ENCODE assay signal across 13 cellular contexts in the genomic region with DNA sequence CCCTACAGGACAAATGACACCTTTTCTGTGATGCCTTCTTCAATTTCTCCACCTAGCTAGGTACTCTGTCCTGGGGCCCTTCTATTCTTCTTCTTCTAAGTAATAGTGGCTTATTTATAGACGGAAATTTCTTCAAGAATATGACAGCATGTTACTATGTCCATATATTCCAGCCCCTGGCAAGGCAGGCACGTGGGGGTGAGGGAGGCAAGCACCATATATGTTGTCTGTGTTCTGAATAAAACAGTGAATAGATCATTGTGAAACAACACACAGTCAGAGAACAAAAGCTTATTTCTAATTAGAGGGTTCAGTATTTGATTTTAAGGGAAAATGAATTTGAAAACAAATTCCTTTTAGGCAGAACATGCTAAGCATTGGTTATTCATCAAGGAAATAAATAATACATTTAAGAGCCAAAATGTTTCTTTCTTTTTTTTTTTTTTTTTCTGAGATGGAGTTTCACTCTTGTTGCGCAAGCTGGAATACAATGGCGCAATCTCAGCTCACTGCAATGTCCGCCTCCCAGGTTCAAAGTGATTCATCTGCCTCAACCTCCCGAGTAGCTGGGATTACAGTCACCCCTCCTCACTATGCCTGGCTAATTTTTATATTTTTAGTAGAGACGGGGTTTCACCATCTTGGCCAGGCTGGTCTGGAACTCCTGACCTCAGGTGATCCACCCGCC. TPM values are rescaled to one million over a fixed set of nuclear protein-coding genes. Genes with fewer than 3 reads are reported as not detected.
A peak's percentile ranks its signal among the peaks of the same experiment; 100 is the strongest.
DNase-seq lines count a peak whose midpoint lies in the region; TF ChIP-seq lines count a peak whose summit lies in the region.
"Had no signal": no experiment of that assay in that cellular context is flagged by ENCODE, and none has a peak within 500 bp of the region (broad histone marks: within the 10 kb centered on the region; RNA-seq: fewer than 3 reads in every experiment).

No MANE protein-coding gene starts in this region.

- H3K4me2 ChIP-seq in fibroblast of lung (ENCODE audit: extremely low read depth, insufficient read depth, low read length) (no peak overlapping the region), skeletal muscle satellite cell (ENCODE audit: low read length) (peak overlapping the region; percentile 24)

- peaks cover 14% of the 10 kb centered on the region for H3K4me1 ChIP-seq in fibroblast of lung (ENCODE audit: control insufficient read depth, extremely low read depth, insufficient read depth, low read length)
- peaks cover 36% of the 10 kb centered on the region for H3K4me1 ChIP-seq in skeletal muscle satellite cell (ENCODE audit: control insufficient read depth, insufficient read depth, low read length)

- no peaks in the 10 kb centered on the region for H3K79me2 ChIP-seq in fibroblast of lung (ENCODE audit: control insufficient read depth, insufficient read depth, low read length)

- H3K9me3 ChIP-seq in fibroblast of lung (ENCODE audit: control insufficient read depth, insufficient read depth, low read depth, low read length) = no peaks in the 10 kb centered on the region
- H3K9me3 ChIP-seq in skeletal muscle satellite cell (replicated peaks; ENCODE audit: low read length) = no peaks in the 10 kb centered on the region

- H3K36me3 ChIP-seq in fibroblast of lung (ENCODE audit: control insufficient read depth, insufficient read depth, low read length) = peaks cover 18% of the 10 kb centered on the region
- H3K36me3 ChIP-seq in skeletal muscle satellite cell (ENCODE audit: insufficient read depth, low read length) = peaks cover 67% of the 10 kb centered on the region

- H3K4me3 ChIP-seq in HL-60 (replicated peaks; ENCODE audit: insufficient read depth, low read length) (no peak overlapping the region), fibroblast of lung (replicated peaks in 1 of 4; ENCODE audit: control extremely low read depth in 1 of 4, insufficient read depth in 1 of 4, low read depth in 3 of 4, low read length in 4 of 4) (no peak overlapping the region), skeletal muscle satellite cell (ENCODE audit: low read length) (no peak overlapping the region)

- peak; percentile 36 to 60 for DNase-seq in HL-60 (ENCODE audit: low read depth in 1 of 2, low spot score in 1 of 2)
- DNase-seq in SKM-1 treated with dmso at 0.1 percent for 144 hours (lab: John Stamatoyannopoulos, UW; ENCODE audit: unreplicated experiment) = peak; percentile 33
- peak; percentile 32 to 84 for DNase-seq in fibroblast of lung (ENCODE audit: low read depth in 2 of 2)
- DNase-seq in globus pallidus (ENCODE audit: low spot score) = no peak
- DNase-seq in epidermal melanocyte (ENCODE audit: insufficient read length, low spot score) = no peak
- no peak for DNase-seq in DMS153 treated with DMSO at 0.1 percent for 48 hours (lab: John Stamatoyannopoulos, UW; ENCODE audit: unreplicated experiment)
- DNase-seq: activated CD4-positive, alpha-beta T cell treated with anti-CD3 and anti-CD28 coated beads for 1 hour; DMS79 treated with DMSO at 0.1 percent for 48 hours; nephron progenitor cell; SHP77; stimulated activated CD4-positive, alpha-beta T cell treated with anti-CD3 and anti-CD28 coated beads, Interleukin-2, amount 100 ng/mL, for 24 hours; substantia nigra had no signal

- H4K20me1 ChIP-seq in fibroblast of lung (ENCODE audit: control insufficient read depth, extremely low read depth, insufficient read depth, low read length) = no peaks in the 10 kb centered on the region

- no peak overlapping the region for H3K27ac ChIP-seq in HL-60 (replicated peaks)
- peak overlapping the region; percentile 10 for H3K27ac ChIP-seq in fibroblast of lung (ENCODE audit: insufficient read depth, low read length)

- no peak overlapping the region for H3K9ac ChIP-seq in fibroblast of lung (ENCODE audit: insufficient read depth, low read length)
- H3K9ac ChIP-seq in skeletal muscle satellite cell (ENCODE audit: low read depth, low read length) = no peak overlapping the region

- H3K27me3 ChIP-seq in HL-60 (ENCODE audit: insufficient read depth, poor library complexity, severe bottlenecking) = no peaks in the 10 kb centered on the region
- H3K27me3 ChIP-seq in fibroblast of lung (ENCODE audit: control insufficient read depth, insufficient read depth, low read length) = no peaks in the 10 kb centered on the region
- no peaks in the 10 kb centered on the region for H3K27me3 ChIP-seq in skeletal muscle satellite cell (ENCODE audit: control insufficient read depth, insufficient read depth, low read length)

- no peak for TF ChIP-seq CTCF in HL-60 (IDR thresholded peaks at IDR 0.05; ENCODE audit: insufficient read depth, low read length)
- TF ChIP-seq CTCF in fibroblast of lung (conservative IDR thresholded peaks at IDR 0.05 in 1 of 2, IDR thresholded peaks at IDR 0.05 in 1 of 2; ENCODE audit: low read depth in 1 of 2, low read length in 2 of 2) = no peak

- H2AFZ ChIP-seq in fibroblast of lung (ENCODE audit: low read length) = no peak overlapping the region

RNA-seq across cellular contexts. Expression of a gene that starts 6.2 kb away (rescaled TPM):
- 13.9 and 21.5 TPM in 2 replicates for total RNA-seq in fibroblast of lung
- polyA plus RNA-seq in fibroblast of lung = 17.2 and 30.0 TPM in 2 replicates
- polyA plus RNA-seq in fibroblast of lung (2012) = 62.9 and 80.9 TPM in 2 replicates
- polyA minus RNA-seq in fibroblast of lung (ENCODE audit: low replicate concordance) = 0.79 and 1.2 TPM in 2 replicates
- 12.2 and 14.9 TPM in 2 replicates for total RNA-seq in skeletal muscle satellite cell (2012; rRNA removed)

RNA-seq across cellular contexts. Expression of a gene that starts 32.5 kb away (rescaled TPM):
- not detected in 2 replicates for total RNA-seq in fibroblast of lung
- not detected in 2 replicates for polyA plus RNA-seq in fibroblast of lung
- polyA plus RNA-seq in fibroblast of lung (2012) = not detected in 2 replicates
- polyA minus RNA-seq in fibroblast of lung (ENCODE audit: low replicate concordance) = not detected in 2 replicates
- not detected in 2 replicates for total RNA-seq in skeletal muscle satellite cell (2012; rRNA removed)

Comparison
In these comparisons a context has a peak if more than half of its experiments do, and no peak if none do; other contexts are left out.
1. DNase-seq: peak in HL-60 (2 of 2), SKM-1 treated with dmso at 0.1 percent for 144 hours (single experiment) and fibroblast of lung (2 of 2); none in globus pallidus (single experiment), epidermal melanocyte (single experiment) and DMS153 treated with DMSO at 0.1 percent for 48 hours (single experiment).